In the genomic region with DNA sequence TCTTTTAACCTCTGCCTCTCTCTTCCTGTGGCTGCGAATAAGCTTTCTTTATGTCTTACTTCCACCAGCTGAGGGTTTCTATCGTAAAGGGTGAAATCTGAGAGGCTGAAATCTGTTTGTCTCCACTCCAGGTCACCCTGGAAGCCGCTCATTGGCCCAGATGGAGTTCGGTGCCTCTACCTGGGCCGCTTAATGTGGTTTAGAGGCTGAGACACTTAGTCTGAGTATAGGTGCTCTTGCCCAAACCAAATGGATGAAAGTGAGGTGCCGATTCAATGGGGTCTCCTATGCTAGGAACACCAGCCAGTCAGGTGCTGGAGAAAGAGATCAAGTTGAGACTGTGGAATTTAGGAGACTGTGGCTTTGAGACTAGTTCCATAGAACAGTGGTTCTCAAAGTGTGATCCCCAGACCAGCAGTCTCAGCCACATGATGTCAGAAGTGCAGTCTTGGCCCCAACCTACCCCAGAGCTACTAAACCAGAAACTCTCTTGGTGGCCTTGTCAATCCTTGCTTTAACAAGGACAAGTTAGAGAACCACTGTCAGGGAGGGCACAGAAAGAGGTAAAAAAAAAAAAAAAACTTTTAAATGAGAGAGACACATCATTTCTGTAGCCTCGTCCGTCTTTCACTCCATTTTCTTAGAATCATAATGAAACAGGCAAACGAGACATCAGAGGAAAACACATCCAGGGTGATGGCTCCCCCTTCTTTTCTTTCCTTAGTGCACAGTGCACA, we compare ENCODE assay signal across 15 cellular contexts. TPM values are rescaled to one million over a fixed set of nuclear protein-coding genes. Genes with fewer than 3 reads are reported as not detected.
A peak's percentile ranks its signal among the peaks of the same experiment; 100 is the strongest.
DNase-seq lines count a peak whose midpoint lies in the region; ATAC-seq and TF ChIP-seq lines count a peak whose summit lies in the region.
"Had no signal": no experiment of that assay in that cellular context is flagged by ENCODE, and none has a peak within 500 bp of the region (broad histone marks: within the 10 kb centered on the region; RNA-seq: fewer than 3 reads in every experiment).

No MANE protein-coding gene starts in this region.

- no peaks in the 10 kb centered on the region for H3K9me3 Mint-ChIP-seq in activated CD4-positive, alpha-beta T cell treated with anti-CD3 and anti-CD28 coated beads, Interleukin-2, amount 10 ng/mL, durations not matched to agents 24 days and 14 days
- no peaks in the 10 kb centered on the region for H3K9me3 Mint-ChIP-seq in activated CD8-positive, alpha-beta memory T cell treated with anti-CD3 and anti-CD28 coated beads, Interleukin-2, amount 10 ng/mL, durations not matched to agents 7 days and 5 days (ENCODE audit: low read depth)
- H3K9me3 Mint-ChIP-seq: nephron progenitor cell had no signal

- H3K4me1 ChIP-seq in spleen = peaks cover 15 to 71% (median 52%) of the 10 kb centered on the region in 6 donors

- no peak for TF ChIP-seq CTCF in spleen (IDR thresholded peaks at IDR 0.05 in 8 of 11, conservative IDR thresholded peaks at IDR 0.05 in 3 of 11)

- ATAC-seq in HG02798 (IDR thresholded peaks at IDR 0.05; ENCODE audit: poor library complexity, unreplicated experiment) (peak; percentile 37), GM18867 (IDR thresholded peaks at IDR 0.05; ENCODE audit: unreplicated experiment) (no peak)
- ATAC-seq in activated CD8-positive, alpha-beta memory T cell treated with anti-CD3 and anti-CD28 coated beads, Interleukin-2, amount 10 ng/mL, durations not matched to agents 7 days and 5 days = peak; percentile 83

- H3K4me1 Mint-ChIP-seq in activated CD4-positive, alpha-beta T cell treated with anti-CD3 and anti-CD28 coated beads, Interleukin-2, amount 10 ng/mL, durations not matched to agents 24 days and 14 days = peaks cover 72% of the 10 kb centered on the region
- peaks cover 85% of the 10 kb centered on the region for H3K4me1 Mint-ChIP-seq in activated CD8-positive, alpha-beta memory T cell treated with anti-CD3 and anti-CD28 coated beads, Interleukin-2, amount 10 ng/mL, durations not matched to agents 7 days and 5 days

- H3K4me3 Mint-ChIP-seq in activated CD4-positive, alpha-beta T cell treated with anti-CD3 and anti-CD28 coated beads, Interleukin-2, amount 10 ng/mL, durations not matched to agents 24 days and 14 days = peak overlapping the region; percentile 53
- H3K4me3 Mint-ChIP-seq in activated CD8-positive, alpha-beta memory T cell treated with anti-CD3 and anti-CD28 coated beads, Interleukin-2, amount 10 ng/mL, durations not matched to agents 7 days and 5 days = peak overlapping the region; percentile 51
- H3K4me3 Mint-ChIP-seq: nephron progenitor cell had no signal

- no peaks in the 10 kb centered on the region for H3K9me3 ChIP-seq in spleen
- H3K9me3 ChIP-seq: esophagus squamous epithelium, tibial nerve had no signal

- intact Hi-C loops in activated CD4-positive, alpha-beta T cell treated with anti-CD3 and anti-CD28 coated beads, Interleukin-2, amount 10 ng/mL, durations not matched to agents 24 days and 14 days (cut with micrococcal nuclease) = loop anchor here (1.0 to 10.0 kb wide), 11 partner anchors 16 to 1194 kb away; a partner anchor contains a TSS
- intact Hi-C loops in spleen (cut with DNase I; ENCODE audit: low total_unique reads) = no loop called here

- CTCF ChIA-PET in activated CD8-positive, alpha-beta memory T cell treated with anti-CD3 and anti-CD28 coated beads, Interleukin-2, amount 10 ng/mL, durations not matched to agents 7 days and 5 days (lab: Charles Lee) = interaction anchor here (0.7 to 13.5 kb wide), 21 partner anchors 11 to 201 kb away, joined by 3 to 231 read pairs (median 5); a partner anchor contains a TSS

- TF ChIP-seq POLR2A in spleen (IDR thresholded peaks at IDR 0.05) = no peak

- no peaks in the 10 kb centered on the region for H3K36me3 ChIP-seq in spleen
- H3K36me3 ChIP-seq: esophagus squamous epithelium, tibial nerve had no signal

- H3K4me3 ChIP-seq in spleen = no peak overlapping the region
- H3K4me3 ChIP-seq: esophagus squamous epithelium, tibial nerve had no signal

- H3K27ac ChIP-seq in spleen = peak overlapping the region in 6 of 8 donors; percentile 13 to 81 (median 67)

- H3K27ac Mint-ChIP-seq in activated CD4-positive, alpha-beta T cell treated with anti-CD3 and anti-CD28 coated beads, Interleukin-2, amount 10 ng/mL, durations not matched to agents 24 days and 14 days = peak overlapping the region; percentile 81
- peak overlapping the region; percentile 96 for H3K27ac Mint-ChIP-seq in activated CD8-positive, alpha-beta memory T cell treated with anti-CD3 and anti-CD28 coated beads, Interleukin-2, amount 10 ng/mL, durations not matched to agents 7 days and 5 days
- H3K27ac Mint-ChIP-seq: nephron progenitor cell had no signal

- no peaks in the 10 kb centered on the region for H3K27me3 ChIP-seq in spleen (replicated peaks in 1 of 7)
- H3K27me3 ChIP-seq: esophagus squamous epithelium, tibial nerve had no signal

- 62 to 75% (median 67%) methylated on average over 9 of the region's 9 CpGs for WGBS in spleen, 5 donors

- peak; percentile 75 for DNase-seq in activated CD4-positive, alpha-beta T cell treated with anti-CD3 and anti-CD28 coated beads, Interleukin-2, amount 10 ng/mL, durations not matched to agents 24 days and 14 days
- no peak for DNase-seq in activated CD4-positive, alpha-beta T cell treated with anti-CD3 and anti-CD28 coated beads for 1 hour
- peak; percentile 86 for DNase-seq in activated CD8-positive, alpha-beta memory T cell treated with anti-CD3 and anti-CD28 coated beads, Interleukin-2, amount 10 ng/mL, durations not matched to agents 7 days and 5 days
- no peak for DNase-seq in spleen
- DNase-seq in SW 1271 (lab: John Stamatoyannopoulos, UW) = no peak
- no peak for DNase-seq in GM19238 (ENCODE audit: insufficient read length, low spot score)
- DNase-seq: esophagus squamous epithelium, nephron progenitor cell, T1000 had no signal

- peaks cover 6% of the 10 kb centered on the region for H3K36me3 Mint-ChIP-seq in activated CD4-positive, alpha-beta T cell treated with anti-CD3 and anti-CD28 coated beads, Interleukin-2, amount 10 ng/mL, durations not matched to agents 24 days and 14 days (ENCODE audit: low read depth)
- H3K36me3 Mint-ChIP-seq in activated CD8-positive, alpha-beta memory T cell treated with anti-CD3 and anti-CD28 coated beads, Interleukin-2, amount 10 ng/mL, durations not matched to agents 7 days and 5 days = peaks cover 9% of the 10 kb centered on the region

- peaks cover 4% of the 10 kb centered on the region for H3K27me3 Mint-ChIP-seq in activated CD4-positive, alpha-beta T cell treated with anti-CD3 and anti-CD28 coated beads, Interleukin-2, amount 10 ng/mL, durations not matched to agents 24 days and 14 days
- H3K27me3 Mint-ChIP-seq in activated CD8-positive, alpha-beta memory T cell treated with anti-CD3 and anti-CD28 coated beads, Interleukin-2, amount 10 ng/mL, durations not matched to agents 7 days and 5 days = peaks cover 4% of the 10 kb centered on the region

RNA-seq across cellular contexts. Expression of a gene that starts 54.9 kb away (rescaled TPM):
- total RNA-seq in activated CD4-positive, alpha-beta T cell treated with anti-CD3 and anti-CD28 coated beads, Interleukin-2, amount 10 ng/mL, durations not matched to agents 24 days and 14 days = 6.1 and 6.8 TPM in 2 replicates
- 10 to 100 TPM; 37.9 to 80.1 TPM for total RNA-seq in activated CD8-positive, alpha-beta memory T cell treated with anti-CD3 and anti-CD28 coated beads, Interleukin-2, amount 10 ng/mL, durations not matched to agents 7 days and 5 days
- total RNA-seq in spleen = 10 to 100 TPM; 14.3 to 54.4 (median 26.7) TPM
- polyA plus RNA-seq in spleen = 1 to 10 TPM; 2.0 to 5.8 (median 5.0) TPM
- total RNA-seq: A673, astrocyte, G401 had no signal

RNA-seq across cellular contexts. Expression of a gene that starts 56.8 kb away (rescaled TPM):
- not detected in 2 replicates for total RNA-seq in activated CD4-positive, alpha-beta T cell treated with anti-CD3 and anti-CD28 coated beads, Interleukin-2, amount 10 ng/mL, durations not matched to agents 24 days and 14 days
- 1 to 10 TPM; 1.4 to 2.0 TPM for total RNA-seq in activated CD8-positive, alpha-beta memory T cell treated with anti-CD3 and anti-CD28 coated beads, Interleukin-2, amount 10 ng/mL, durations not matched to agents 7 days and 5 days
- total RNA-seq in spleen = 1 to 10 TPM in 3 of 7 donors, under 1 TPM in 4; 0.52 to 1.7 (median 0.60) TPM
- polyA plus RNA-seq in spleen = under 1 TPM; 0.10 to 0.28 (median 0.17) TPM
- total RNA-seq: A673, astrocyte, esophagus squamous epithelium, tibial nerve had no signal

Comparison
In these comparisons a context has a peak if more than half of its experiments do, and no peak if none do; other contexts are left out.
1. DNase-seq: peak in activated CD4-positive, alpha-beta T cell treated with anti-CD3 and anti-CD28 coated beads, Interleukin-2, amount 10 ng/mL, durations not matched to agents 24 days and 14 days (single experiment) and activated CD8-positive, alpha-beta memory T cell treated with anti-CD3 and anti-CD28 coated beads, Interleukin-2, amount 10 ng/mL, durations not matched to agents 7 days and 5 days (single experiment); none in activated CD4-positive, alpha-beta T cell treated with anti-CD3 and anti-CD28 coated beads for 1 hour (single experiment), spleen (single experiment), SW 1271 (0 of 2) and GM19238 (single experiment).